Comparison of ENCODE assay signal across 19 cellular contexts in genomic region chr3:28039829-28040228, GRCh38.
"Had no signal": no experiment of that assay in that cellular context is flagged by ENCODE, and none has a peak within 500 bp of the region (broad histone marks: within the 10 kb centered on the region; RNA-seq: fewer than 3 reads in every experiment).

No MANE protein-coding gene starts in this region.

- H3K27ac Mint-ChIP-seq: naive thymus-derived CD4-positive, alpha-beta T cell; nephron; neural progenitor cell; progenitor cell of endocrine pancreas; stimulated activated naive B cell treated with anti-CD40 and anti-IgM and Interleukin-4, amounts not matched to agents 10 μg/mL and 1 μg/mL and 100 μg/mL, for 72 hours; stimulated activated naive CD8-positive, alpha-beta T cell treated with anti-CD3 and anti-CD28 coated beads, Interleukin-15, Interleukin-2, amounts not matched to agents 100 ng/mL and 50 ng/mL, for 24 hours had no signal

- H3K9me3 Mint-ChIP-seq: nephron; neural progenitor cell; stimulated activated naive CD8-positive, alpha-beta T cell treated with anti-CD3 and anti-CD28 coated beads, Interleukin-15, Interleukin-2, amounts not matched to agents 100 ng/mL and 50 ng/mL, for 24 hours had no signal

- H3K36me3 Mint-ChIP-seq: neural progenitor cell; stimulated activated naive B cell treated with anti-CD40 and anti-IgM and Interleukin-4, amounts not matched to agents 10 μg/mL and 1 μg/mL and 100 μg/mL, for 72 hours had no signal

- H3K27me3 Mint-ChIP-seq: progenitor cell of endocrine pancreas had no signal

- H3K4me1 Mint-ChIP-seq: nephron, neural progenitor cell had no signal

- DNase-seq: dermis blood vessel endothelial cell; effector memory CD4-positive, alpha-beta T cell; erythroblast; gastrocnemius medialis; head of caudate nucleus; left cardiac atrium; left lung; midbrain; naive thymus-derived CD4-positive, alpha-beta T cell; right lobe of liver; small intestine; stimulated activated CD4-positive, alpha-beta T cell treated with anti-CD3 and anti-CD28 coated beads, Interleukin-15, amount 100 ng/mL, for 24 hours; stimulated activated CD4-positive, alpha-beta T cell treated with anti-CD3 and anti-CD28 coated beads, Interleukin-2, amount 100 ng/mL, for 48 hours; stimulated activated naive B cell treated with anti-CD40 and anti-IgM and Interleukin-4, amounts not matched to agents 10 μg/mL and 1 μg/mL and 100 μg/mL, for 72 hours; upper lobe of left lung had no signal

- ATAC-seq: gastrocnemius medialis; left cardiac atrium; left lung; naive thymus-derived CD4-positive, alpha-beta T cell; right lobe of liver; stimulated activated naive B cell treated with anti-CD40 and anti-IgM and Interleukin-4, amounts not matched to agents 10 μg/mL and 1 μg/mL and 100 μg/mL, for 72 hours had no signal

- H3K4me3 Mint-ChIP-seq: naive thymus-derived CD4-positive, alpha-beta T cell; nephron; neural progenitor cell; stimulated activated naive B cell treated with anti-CD40 and anti-IgM and Interleukin-4, amounts not matched to agents 10 μg/mL and 1 μg/mL and 100 μg/mL, for 72 hours; stimulated activated naive CD8-positive, alpha-beta T cell treated with anti-CD3 and anti-CD28 coated beads, Interleukin-15, Interleukin-2, amounts not matched to agents 100 ng/mL and 50 ng/mL, for 24 hours had no signal
